2 cellular contexts compared by ENCODE assay signal in the genomic region with DNA sequence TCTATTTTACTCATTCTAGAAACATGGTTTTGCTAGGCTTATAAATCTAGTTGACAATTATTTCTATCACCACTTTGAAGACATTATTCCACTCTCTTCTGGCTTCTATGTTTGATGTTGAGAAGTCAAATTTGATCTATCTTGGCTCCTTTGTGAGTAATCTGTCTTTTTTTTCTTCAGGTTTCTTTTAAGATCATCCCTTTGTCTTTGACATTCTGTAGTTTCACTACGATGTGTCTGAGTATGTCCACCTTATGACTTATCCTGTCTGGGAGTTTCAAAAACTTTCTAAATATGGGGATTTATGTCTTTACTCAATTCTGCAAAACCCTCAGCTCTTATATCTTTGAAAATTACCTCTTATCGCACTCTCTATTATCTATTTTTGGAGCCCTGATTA.
A peak's percentile ranks its signal among the peaks of the same experiment; 100 is the strongest.
TF ChIP-seq lines count a peak whose summit lies in the region.

No MANE protein-coding gene starts in this region.

TF ChIP-seq in GM23338, 12 proteins besides CTCF, POLR2A, EP300 and RAD21:
- TF ChIP-seq NANOG (IDR thresholded peaks at IDR 0.05; ENCODE audit: borderline replicate concordance) (no peak), POLR2AphosphoS5 (IDR thresholded peaks at IDR 0.05; ENCODE audit: low read depth) (no peak), ZNF114 (CRISPR knock-in tag; IDR thresholded peaks at IDR 0.05) (no peak), EZH2 (IDR thresholded peaks at IDR 0.05; ENCODE audit: low read depth, unreplicated experiment) (no peak), JUNB (IDR thresholded peaks at IDR 0.05; ENCODE audit: unreplicated experiment) (no peak), STAT1 (IDR thresholded peaks at IDR 0.05; ENCODE audit: unreplicated experiment) (no peak), EZH2phosphoT487 (IDR thresholded peaks at IDR 0.05; ENCODE audit: unreplicated experiment) (no peak)
- TF ChIP-seq, protein P1, sequence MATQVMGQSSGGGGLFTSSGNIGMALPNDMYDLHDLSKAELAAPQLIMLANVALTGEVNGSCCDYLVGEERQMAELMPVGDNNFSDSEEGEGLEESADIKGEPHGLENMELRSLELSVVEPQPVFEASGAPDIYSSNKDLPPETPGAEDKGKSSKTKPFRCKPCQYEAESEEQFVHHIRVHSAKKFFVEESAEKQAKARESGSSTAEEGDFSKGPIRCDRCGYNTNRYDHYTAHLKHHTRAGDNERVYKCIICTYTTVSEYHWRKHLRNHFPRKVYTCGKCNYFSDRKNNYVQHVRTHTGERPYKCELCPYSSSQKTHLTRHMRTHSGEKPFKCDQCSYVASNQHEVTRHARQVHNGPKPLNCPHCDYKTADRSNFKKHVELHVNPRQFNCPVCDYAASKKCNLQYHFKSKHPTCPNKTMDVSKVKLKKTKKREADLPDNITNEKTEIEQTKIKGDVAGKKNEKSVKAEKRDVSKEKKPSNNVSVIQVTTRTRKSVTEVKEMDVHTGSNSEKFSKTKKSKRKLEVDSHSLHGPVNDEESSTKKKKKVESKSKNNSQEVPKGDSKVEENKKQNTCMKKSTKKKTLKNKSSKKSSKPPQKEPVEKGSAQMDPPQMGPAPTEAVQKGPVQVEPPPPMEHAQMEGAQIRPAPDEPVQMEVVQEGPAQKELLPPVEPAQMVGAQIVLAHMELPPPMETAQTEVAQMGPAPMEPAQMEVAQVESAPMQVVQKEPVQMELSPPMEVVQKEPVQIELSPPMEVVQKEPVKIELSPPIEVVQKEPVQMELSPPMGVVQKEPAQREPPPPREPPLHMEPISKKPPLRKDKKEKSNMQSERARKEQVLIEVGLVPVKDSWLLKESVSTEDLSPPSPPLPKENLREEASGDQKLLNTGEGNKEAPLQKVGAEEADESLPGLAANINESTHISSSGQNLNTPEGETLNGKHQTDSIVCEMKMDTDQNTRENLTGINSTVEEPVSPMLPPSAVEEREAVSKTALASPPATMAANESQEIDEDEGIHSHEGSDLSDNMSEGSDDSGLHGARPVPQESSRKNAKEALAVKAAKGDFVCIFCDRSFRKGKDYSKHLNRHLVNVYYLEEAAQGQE (IDR thresholded peaks at IDR 0.05; ENCODE audit: unreplicated experiment), result no peak

TF ChIP-seq in K562, 482 proteins besides CTCF, POLR2A, EP300 and RAD21:
- peak; percentile 11 for TF ChIP-seq MEIS2 (IDR thresholded peaks at IDR 0.05; ENCODE audit: partially characterized antibody)
- TF ChIP-seq, protein P2, sequence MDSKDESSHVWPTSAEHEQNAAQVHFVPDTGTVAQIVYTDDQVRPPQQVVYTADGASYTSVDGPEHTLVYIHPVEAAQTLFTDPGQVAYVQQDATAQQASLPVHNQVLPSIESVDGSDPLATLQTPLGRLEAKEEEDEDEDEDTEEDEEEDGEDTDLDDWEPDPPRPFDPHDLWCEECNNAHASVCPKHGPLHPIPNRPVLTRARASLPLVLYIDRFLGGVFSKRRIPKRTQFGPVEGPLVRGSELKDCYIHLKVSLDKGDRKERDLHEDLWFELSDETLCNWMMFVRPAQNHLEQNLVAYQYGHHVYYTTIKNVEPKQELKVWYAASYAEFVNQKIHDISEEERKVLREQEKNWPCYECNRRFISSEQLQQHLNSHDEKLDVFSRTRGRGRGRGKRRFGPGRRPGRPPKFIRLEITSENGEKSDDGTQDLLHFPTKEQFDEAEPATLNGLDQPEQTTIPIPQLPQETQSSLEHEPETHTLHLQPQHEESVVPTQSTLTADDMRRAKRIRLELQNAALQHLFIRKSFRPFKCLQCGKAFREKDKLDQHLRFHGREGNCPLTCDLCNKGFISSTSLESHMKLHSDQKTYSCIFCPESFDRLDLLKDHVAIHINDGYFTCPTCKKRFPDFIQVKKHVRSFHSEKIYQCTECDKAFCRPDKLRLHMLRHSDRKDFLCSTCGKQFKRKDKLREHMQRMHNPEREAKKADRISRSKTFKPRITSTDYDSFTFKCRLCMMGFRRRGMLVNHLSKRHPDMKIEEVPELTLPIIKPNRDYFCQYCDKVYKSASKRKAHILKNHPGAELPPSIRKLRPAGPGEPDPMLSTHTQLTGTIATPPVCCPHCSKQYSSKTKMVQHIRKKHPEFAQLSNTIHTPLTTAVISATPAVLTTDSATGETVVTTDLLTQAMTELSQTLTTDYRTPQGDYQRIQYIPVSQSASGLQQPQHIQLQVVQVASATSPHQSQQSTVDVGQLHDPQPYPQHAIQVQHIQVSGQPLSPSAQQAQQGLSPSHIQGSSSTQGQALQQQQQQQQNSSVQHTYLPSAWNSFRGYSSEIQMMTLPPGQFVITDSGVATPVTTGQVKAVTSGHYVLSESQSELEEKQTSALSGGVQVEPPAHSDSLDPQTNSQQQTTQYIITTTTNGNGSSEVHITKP (IDR thresholded peaks at IDR 0.05; ENCODE audit: partially characterized antibody), result no peak
TF ChIP-seq in K562: peak in this region for 1.
